8 cellular contexts compared by ENCODE assay signal in the genomic region with DNA sequence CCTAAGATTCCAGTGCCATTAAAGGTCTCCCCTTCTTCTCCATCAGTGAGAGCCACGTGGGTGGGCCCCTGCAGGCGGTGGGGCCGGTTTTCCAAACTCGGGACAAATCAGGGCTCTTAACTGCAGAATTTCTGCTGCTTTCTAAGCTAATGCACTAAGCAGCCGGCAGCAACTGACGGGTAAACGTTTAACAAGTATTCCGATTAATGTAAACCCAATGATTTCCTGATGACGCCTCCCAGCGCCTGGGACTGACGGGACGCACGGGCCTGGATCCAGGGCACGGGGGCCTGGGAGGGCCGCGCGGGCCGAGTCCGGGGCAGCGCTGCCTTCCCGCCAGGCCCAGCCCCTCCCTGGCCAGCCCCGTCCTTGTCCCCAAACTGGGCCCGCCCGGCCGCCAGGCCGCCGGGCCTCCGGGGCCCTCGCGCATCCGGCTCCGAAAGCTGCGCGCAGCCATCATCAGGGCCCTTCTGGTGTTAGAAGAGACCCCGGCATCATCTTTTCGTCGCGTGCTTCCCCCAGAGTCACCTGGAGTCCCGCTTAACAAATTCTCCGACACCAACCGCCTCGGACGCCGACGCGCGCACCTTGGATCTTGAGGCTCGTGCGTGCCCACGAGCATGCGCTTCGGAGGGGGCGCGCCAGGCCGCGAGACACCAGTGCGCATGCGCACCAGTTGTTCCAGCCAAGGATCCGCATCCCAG. TPM values are rescaled to one million over a fixed set of nuclear protein-coding genes. Genes with fewer than 3 reads are reported as not detected.
DNase-seq lines count a peak whose midpoint lies in the region; ATAC-seq and TF ChIP-seq lines count a peak whose summit lies in the region.

MLH3 (minus strand) TSS at position 616 of the 704 bp plus-strand sequence. CDS start 1,812 bp downstream, outside the sequence.

- H3K27me3 ChIP-seq in Panc1 (ENCODE audit: control insufficient read depth, insufficient read depth, low read length): no peaks in the 10 kb centered on the region
- H3K27me3 ChIP-seq in muscle layer of colon (ENCODE audit: control insufficient read depth in 1 of 2, insufficient read depth in 2 of 2, low read length in 2 of 2): no peaks in the 10 kb centered on the region

- TF ChIP-seq RAD21 in Ishikawa (IDR thresholded peaks at IDR 0.05; ENCODE audit: low read depth): no peak

- TF ChIP-seq CTCF in Panc1 (IDR thresholded peaks at IDR 0.05): no peak

- H3K4me1 ChIP-seq in Panc1 (ENCODE audit: control insufficient read depth, insufficient read depth, low read length) (no peaks in the 10 kb centered on the region), muscle layer of colon (ENCODE audit: insufficient read depth, low read length) (peaks cover 7% of the 10 kb centered on the region)

- intact Hi-C loops in Panc1 (cut with micrococcal nuclease; ENCODE audit: unreplicated experiment): no loop called here

- no TSS peak for BruUV-seq in Panc1 (replicated peaks; lab: Mats Ljungman, UMichigan)

- POLR2A ChIA-PET in Panc1 (lab: Charles Lee): interaction anchor here (0.5 to 0.7 kb wide), 4 partner anchors 10 to 1964 kb away, joined by 3 to 8 read pairs (median 5); no protein-coding TSS in a partner anchor

- in situ Hi-C loops in Panc1 (cut with HindIII; ENCODE audit: low pct_unique_long_range_greater_than_20kb, low sequenced_read_pairs): no loop called here

- TF ChIP-seq EP300 in Ishikawa (IDR thresholded peaks at IDR 0.05; ENCODE audit: borderline replicate concordance): no peak

- H3K27ac ChIP-seq in Panc1 (ENCODE audit: low read length) (peak within 1 kb of the TSS; percentile 85), muscle layer of colon (ENCODE audit: low read depth, low read length) (peak within 1 kb of the TSS; percentile 74)

- CTCF ChIA-PET in Panc1 (lab: Charles Lee): no interaction called here

- no peaks in the 10 kb centered on the region for H3K36me3 ChIP-seq in Panc1 (ENCODE audit: control insufficient read depth, insufficient read depth, low read length)
- no peaks in the 10 kb centered on the region for H3K36me3 ChIP-seq in muscle layer of colon (ENCODE audit: insufficient read depth, low read length)

- DNase-seq in CMK (ENCODE audit: low read depth) (peak; percentile 55), Panc1 (ENCODE audit: low read depth, low spot score) (no peak)
- DNase-seq in activated T-cell treated with anti-CD3 and anti-CD28 coated beads, Interleukin-2, amount 50 U/mL, for 48 hours: peak; percentile 83 to 86
- DNase-seq in stimulated activated CD8-positive, alpha-beta memory T cell treated with anti-CD3 and anti-CD28 coated beads, Interleukin-7, amount 100 ng/mL, for 1 hour (ENCODE audit: low read depth in 2 of 2): peak; percentile 61 to 62

- H3K4me3 ChIP-seq in Panc1 (ENCODE audit: low read depth in 2 of 2, low read length in 2 of 2) (peak within 1 kb of the TSS; percentile 57 to 65), muscle layer of colon (ENCODE audit: low read depth in 1 of 2, low read length in 2 of 2) (peak within 1 kb of the TSS; percentile 56 to 64)

- peak within 1 kb of the TSS; percentile 36 for H3K9ac ChIP-seq in muscle layer of colon (ENCODE audit: low read length)

- H3K9me3 ChIP-seq in Panc1 (ENCODE audit: control insufficient read depth, insufficient read depth, low read depth, low read length): no peaks in the 10 kb centered on the region
- no peaks in the 10 kb centered on the region for H3K9me3 ChIP-seq in muscle layer of colon (ENCODE audit: low read length)

- ATAC-seq in GM21423 (IDR thresholded peaks at IDR 0.05; ENCODE audit: unreplicated experiment) (peak; percentile 70), Panc1 (peak; percentile 93), esophagus mucosa (peak; percentile 91)

TF ChIP-seq in Ishikawa, 13 proteins besides CTCF, POLR2A, EP300 and RAD21:
- TF ChIP-seq TEAD4 (IDR thresholded peaks at IDR 0.05) (0 out of 2 replicates have a peak, but pooled peaks have one; percentile 4), CEBPB (IDR thresholded peaks at IDR 0.05) (no peak), TAF1 (IDR thresholded peaks at IDR 0.05; ENCODE audit: low read depth) (peak; percentile 56), TCF12 (IDR thresholded peaks at IDR 0.05; ENCODE audit: low read depth) (no peak), FOXM1 (IDR thresholded peaks at IDR 0.05; ENCODE audit: borderline replicate concordance, low read depth) (no peak), EGR1 (IDR thresholded peaks at IDR 0.05) (no peak), ZBTB7A (IDR thresholded peaks at IDR 0.05; ENCODE audit: low read depth) (no peak), MAX (IDR thresholded peaks at IDR 0.05) (peak; percentile 94), CREB1 (IDR thresholded peaks at IDR 0.05; ENCODE audit: low read depth) (no peak), YY1 (IDR thresholded peaks at IDR 0.05; ENCODE audit: low read depth) (0 out of 2 replicates have a peak, but pooled peaks have one; percentile 24), NFIC (IDR thresholded peaks at IDR 0.05) (no peak)
- TF ChIP-seq, protein P1, sequence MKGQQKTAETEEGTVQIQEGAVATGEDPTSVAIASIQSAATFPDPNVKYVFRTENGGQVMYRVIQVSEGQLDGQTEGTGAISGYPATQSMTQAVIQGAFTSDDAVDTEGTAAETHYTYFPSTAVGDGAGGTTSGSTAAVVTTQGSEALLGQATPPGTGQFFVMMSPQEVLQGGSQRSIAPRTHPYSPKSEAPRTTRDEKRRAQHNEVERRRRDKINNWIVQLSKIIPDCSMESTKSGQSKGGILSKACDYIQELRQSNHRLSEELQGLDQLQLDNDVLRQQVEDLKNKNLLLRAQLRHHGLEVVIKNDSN (IDR thresholded peaks at IDR 0.05): no peak
- TF ChIP-seq, protein P2, sequence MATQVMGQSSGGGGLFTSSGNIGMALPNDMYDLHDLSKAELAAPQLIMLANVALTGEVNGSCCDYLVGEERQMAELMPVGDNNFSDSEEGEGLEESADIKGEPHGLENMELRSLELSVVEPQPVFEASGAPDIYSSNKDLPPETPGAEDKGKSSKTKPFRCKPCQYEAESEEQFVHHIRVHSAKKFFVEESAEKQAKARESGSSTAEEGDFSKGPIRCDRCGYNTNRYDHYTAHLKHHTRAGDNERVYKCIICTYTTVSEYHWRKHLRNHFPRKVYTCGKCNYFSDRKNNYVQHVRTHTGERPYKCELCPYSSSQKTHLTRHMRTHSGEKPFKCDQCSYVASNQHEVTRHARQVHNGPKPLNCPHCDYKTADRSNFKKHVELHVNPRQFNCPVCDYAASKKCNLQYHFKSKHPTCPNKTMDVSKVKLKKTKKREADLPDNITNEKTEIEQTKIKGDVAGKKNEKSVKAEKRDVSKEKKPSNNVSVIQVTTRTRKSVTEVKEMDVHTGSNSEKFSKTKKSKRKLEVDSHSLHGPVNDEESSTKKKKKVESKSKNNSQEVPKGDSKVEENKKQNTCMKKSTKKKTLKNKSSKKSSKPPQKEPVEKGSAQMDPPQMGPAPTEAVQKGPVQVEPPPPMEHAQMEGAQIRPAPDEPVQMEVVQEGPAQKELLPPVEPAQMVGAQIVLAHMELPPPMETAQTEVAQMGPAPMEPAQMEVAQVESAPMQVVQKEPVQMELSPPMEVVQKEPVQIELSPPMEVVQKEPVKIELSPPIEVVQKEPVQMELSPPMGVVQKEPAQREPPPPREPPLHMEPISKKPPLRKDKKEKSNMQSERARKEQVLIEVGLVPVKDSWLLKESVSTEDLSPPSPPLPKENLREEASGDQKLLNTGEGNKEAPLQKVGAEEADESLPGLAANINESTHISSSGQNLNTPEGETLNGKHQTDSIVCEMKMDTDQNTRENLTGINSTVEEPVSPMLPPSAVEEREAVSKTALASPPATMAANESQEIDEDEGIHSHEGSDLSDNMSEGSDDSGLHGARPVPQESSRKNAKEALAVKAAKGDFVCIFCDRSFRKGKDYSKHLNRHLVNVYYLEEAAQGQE (IDR thresholded peaks at IDR 0.05; ENCODE audit: low read depth): no peak

RNA-seq across cellular contexts. Expression of gene MLH3, which starts in this region (rescaled TPM):
- 17.0 TPM for total RNA-seq in Panc1 (2021; ENCODE audit: unreplicated experiment)
- polyA plus RNA-seq in Panc1 (2012; ENCODE audit: insufficient read length): 14.3 TPM
- 10.6 TPM for total RNA-seq in esophagus mucosa
